Comparison of ENCODE assay signal across 14 cellular contexts in the genomic region with DNA sequence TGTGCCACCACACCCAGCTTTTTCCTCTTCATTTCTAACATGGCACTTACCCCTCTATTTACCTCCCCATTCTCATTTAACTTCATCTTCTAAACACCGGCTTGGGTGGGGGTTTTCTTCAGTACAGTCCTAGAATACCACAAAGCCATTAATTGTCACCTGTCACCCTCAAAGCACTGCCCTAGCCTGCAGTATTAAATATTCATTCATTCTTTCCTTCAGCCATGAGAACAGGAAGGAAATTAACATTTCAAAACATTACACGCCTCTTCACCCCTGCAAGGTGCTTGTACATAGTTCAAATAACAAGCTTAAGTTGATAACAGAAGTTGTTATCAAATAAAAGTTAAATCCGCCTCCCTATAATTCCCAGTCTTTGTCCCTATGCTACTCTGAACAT. TPM values are rescaled to one million over a fixed set of nuclear protein-coding genes. Genes with fewer than 3 reads are reported as not detected.
A peak's percentile ranks its signal among the peaks of the same experiment; 100 is the strongest.
DNase-seq lines count a peak whose midpoint lies in the region; ATAC-seq and TF ChIP-seq lines count a peak whose summit lies in the region.
"Had no signal": no experiment of that assay in that cellular context is flagged by ENCODE, and none has a peak within 500 bp of the region (broad histone marks: within the 10 kb centered on the region; RNA-seq: fewer than 3 reads in every experiment).

No MANE protein-coding gene starts in this region.

- no peak overlapping the region for H3K9ac ChIP-seq in trophoblast cell (ENCODE audit: low read length)

- no peak overlapping the region for H2AFZ ChIP-seq in trophoblast cell (ENCODE audit: insufficient read depth, low read length, poor library complexity)
- H2AFZ ChIP-seq: PC-9 had no signal

- H2AK5ac ChIP-seq in trophoblast cell (ENCODE audit: low read length) = no peak overlapping the region

- WGBS in trophoblast cell (ENCODE audit: extremely low coverage, insufficient coverage, insufficient read length) = 100% methylated on average over 1 of the region's 3 CpGs

- no peak overlapping the region for H3K18ac ChIP-seq in trophoblast cell (ENCODE audit: low read length)

- H2BK12ac ChIP-seq in trophoblast cell (ENCODE audit: low read length) = no peak overlapping the region

- H3K27ac Mint-ChIP-seq in activated CD8-positive, alpha-beta T cell treated with anti-CD3 and anti-CD28 coated beads for 36 hours = peak overlapping the region; percentile 43
- H3K27ac Mint-ChIP-seq in activated CD8-positive, alpha-beta T cell treated with anti-CD3 and anti-CD28 coated beads, Interleukin-2, amount 10 ng/mL, durations not matched to agents 7 days and 5 days = no peak overlapping the region
- H3K27ac Mint-ChIP-seq in activated CD4-positive, alpha-beta memory T cell treated with anti-CD3 and anti-CD28 coated beads for 36 hours = no peak overlapping the region

- peaks cover 0 to 8% of the 10 kb centered on the region in 2 donors for H3K27me3 ChIP-seq in left lung
- H3K27me3 ChIP-seq in trophoblast cell (ENCODE audit: insufficient read depth, low read length) = no peaks in the 10 kb centered on the region

- no peak overlapping the region for H4K8ac ChIP-seq in trophoblast cell (ENCODE audit: low read depth, low read length)

- intact Hi-C loops in activated CD8-positive, alpha-beta T cell treated with anti-CD3 and anti-CD28 coated beads for 36 hours (cut with micrococcal nuclease) = no loop called here
- intact Hi-C loops in left lung (cut with DNase I) = no loop called here
- intact Hi-C loops in activated CD4-positive, alpha-beta memory T cell treated with anti-CD3 and anti-CD28 coated beads for 36 hours (cut with micrococcal nuclease) = no loop called here

- CTCF ChIA-PET in activated CD8-positive, alpha-beta T cell treated with anti-CD3 and anti-CD28 coated beads for 36 hours (lab: Charles Lee) = interaction anchor here (4.8 kb wide), 1 partner anchor 16 kb away, joined by 31 read pairs; no protein-coding TSS in a partner anchor
- CTCF ChIA-PET in activated CD8-positive, alpha-beta T cell treated with anti-CD3 and anti-CD28 coated beads, Interleukin-2, amount 10 ng/mL, durations not matched to agents 7 days and 5 days (lab: Charles Lee) = no interaction called here
- CTCF ChIA-PET in activated CD4-positive, alpha-beta memory T cell treated with anti-CD3 and anti-CD28 coated beads for 36 hours (lab: Charles Lee) = no interaction called here

- no peaks in the 10 kb centered on the region for H3K79me2 ChIP-seq in trophoblast cell (ENCODE audit: control insufficient read depth, insufficient read depth, low read length, poor library complexity)

- no peak overlapping the region for H3K23ac ChIP-seq in trophoblast cell (ENCODE audit: low read length)

- no peak overlapping the region for H4K91ac ChIP-seq in trophoblast cell (ENCODE audit: low read depth, low read length)

- no peak overlapping the region for H2BK120ac ChIP-seq in trophoblast cell (ENCODE audit: insufficient read depth, low read length, poor library complexity)

- H3K4me2 ChIP-seq in trophoblast cell (ENCODE audit: low read length) = no peak overlapping the region
- H3K4me2 ChIP-seq: PC-9 had no signal

- no peak overlapping the region for H2BK5ac ChIP-seq in trophoblast cell (ENCODE audit: low read depth, low read length, poor library complexity)

- H3K4me1 Mint-ChIP-seq in activated CD8-positive, alpha-beta T cell treated with anti-CD3 and anti-CD28 coated beads for 36 hours (ENCODE audit: low read depth) = peaks cover 29% of the 10 kb centered on the region
- H3K4me1 Mint-ChIP-seq in activated CD8-positive, alpha-beta T cell treated with anti-CD3 and anti-CD28 coated beads, Interleukin-2, amount 10 ng/mL, durations not matched to agents 7 days and 5 days (ENCODE audit: low read depth) = peaks cover 26% of the 10 kb centered on the region
- H3K4me1 Mint-ChIP-seq in activated CD4-positive, alpha-beta memory T cell treated with anti-CD3 and anti-CD28 coated beads for 36 hours (ENCODE audit: low read depth) = peaks cover 16% of the 10 kb centered on the region

- no peak overlapping the region for H3K4me3 Mint-ChIP-seq in activated CD8-positive, alpha-beta T cell treated with anti-CD3 and anti-CD28 coated beads for 36 hours
- no peak overlapping the region for H3K4me3 Mint-ChIP-seq in activated CD8-positive, alpha-beta T cell treated with anti-CD3 and anti-CD28 coated beads, Interleukin-2, amount 10 ng/mL, durations not matched to agents 7 days and 5 days
- H3K4me3 Mint-ChIP-seq in activated CD4-positive, alpha-beta memory T cell treated with anti-CD3 and anti-CD28 coated beads for 36 hours = no peak overlapping the region
- H3K4me3 Mint-ChIP-seq: CD8-positive, alpha-beta memory T cell had no signal

- DNase-seq in activated CD8-positive, alpha-beta T cell treated with anti-CD3 and anti-CD28 coated beads for 36 hours = no peak
- no peak for DNase-seq in activated CD8-positive, alpha-beta T cell treated with anti-CD3 and anti-CD28 coated beads, Interleukin-2, amount 10 ng/mL, durations not matched to agents 7 days and 5 days
- DNase-seq in left lung (no peak), putamen (ENCODE audit: low spot score) (no peak), trophoblast cell (no peak)
- DNase-seq in stimulated activated CD8-positive, alpha-beta memory T cell treated with anti-CD3 and anti-CD28 coated beads, Interleukin-4, amount 100 ng/mL, for 48 hours = no peak
- no peak for DNase-seq in activated CD4-positive, alpha-beta memory T cell treated with anti-CD3 and anti-CD28 coated beads for 36 hours
- DNase-seq: CD8-positive, alpha-beta memory T cell; DND-41; GDM1; NCI-H1105 treated with DMSO at 0.1 percent for 48 hours; NCI-H187; PC-9 had no signal

- H3K9me3 ChIP-seq in left lung = peaks cover 0 to 5% of the 10 kb centered on the region in 2 donors
- H3K9me3 ChIP-seq in trophoblast cell (ENCODE audit: insufficient read depth, low read depth, low read length) = peaks cover 4% of the 10 kb centered on the region

- no peaks in the 10 kb centered on the region for H3K27me3 Mint-ChIP-seq in activated CD8-positive, alpha-beta T cell treated with anti-CD3 and anti-CD28 coated beads for 36 hours
- H3K27me3 Mint-ChIP-seq in activated CD8-positive, alpha-beta T cell treated with anti-CD3 and anti-CD28 coated beads, Interleukin-2, amount 10 ng/mL, durations not matched to agents 7 days and 5 days (ENCODE audit: low read depth) = peaks cover 14% of the 10 kb centered on the region
- peaks cover 2% of the 10 kb centered on the region for H3K27me3 Mint-ChIP-seq in activated CD4-positive, alpha-beta memory T cell treated with anti-CD3 and anti-CD28 coated beads for 36 hours

- TF ChIP-seq CTCF in activated CD8-positive, alpha-beta T cell treated with anti-CD3 and anti-CD28 coated beads for 36 hours (IDR thresholded peaks at IDR 0.05) = no peak
- no peak for TF ChIP-seq CTCF in VCaP (conservative IDR thresholded peaks at IDR 0.05)
- TF ChIP-seq CTCF in left lung (IDR thresholded peaks at IDR 0.05) = no peak

- H3K4me1 ChIP-seq in left lung (peaks cover 0 to 26% of the 10 kb centered on the region in 2 donors), trophoblast cell (ENCODE audit: control insufficient read depth in 1 of 2, insufficient read depth in 2 of 2, low read length in 2 of 2) (no peaks in the 10 kb centered on the region)

- H3K4me3 ChIP-seq in left lung = no peak overlapping the region
- H3K4me3 ChIP-seq in trophoblast cell (ENCODE audit: low read depth, low read length) = no peak overlapping the region
- H3K4me3 ChIP-seq: PC-9 had no signal

- peak; percentile 21 for ATAC-seq in activated CD8-positive, alpha-beta T cell treated with anti-CD3 and anti-CD28 coated beads for 36 hours
- ATAC-seq in activated CD8-positive, alpha-beta T cell treated with anti-CD3 and anti-CD28 coated beads, Interleukin-2, amount 10 ng/mL, durations not matched to agents 7 days and 5 days = no peak
- peak; percentile 20 for ATAC-seq in left lung

- no peaks in the 10 kb centered on the region for H3K36me3 Mint-ChIP-seq in activated CD8-positive, alpha-beta T cell treated with anti-CD3 and anti-CD28 coated beads for 36 hours (ENCODE audit: low read depth)
- peaks cover 1% of the 10 kb centered on the region for H3K36me3 Mint-ChIP-seq in activated CD8-positive, alpha-beta T cell treated with anti-CD3 and anti-CD28 coated beads, Interleukin-2, amount 10 ng/mL, durations not matched to agents 7 days and 5 days (ENCODE audit: low read depth)
- no peaks in the 10 kb centered on the region for H3K36me3 Mint-ChIP-seq in activated CD4-positive, alpha-beta memory T cell treated with anti-CD3 and anti-CD28 coated beads for 36 hours
- H3K36me3 Mint-ChIP-seq: CD8-positive, alpha-beta memory T cell had no signal

- H3K79me1 ChIP-seq in trophoblast cell (ENCODE audit: low read length) = no peaks in the 10 kb centered on the region

- peaks cover 11% of the 10 kb centered on the region for H3K9me3 Mint-ChIP-seq in activated CD8-positive, alpha-beta T cell treated with anti-CD3 and anti-CD28 coated beads for 36 hours
- H3K9me3 Mint-ChIP-seq in activated CD8-positive, alpha-beta T cell treated with anti-CD3 and anti-CD28 coated beads, Interleukin-2, amount 10 ng/mL, durations not matched to agents 7 days and 5 days (ENCODE audit: insufficient read depth) = no peaks in the 10 kb centered on the region
- H3K9me3 Mint-ChIP-seq in activated CD4-positive, alpha-beta memory T cell treated with anti-CD3 and anti-CD28 coated beads for 36 hours = peaks cover 2% of the 10 kb centered on the region

- H3K4ac ChIP-seq in trophoblast cell (ENCODE audit: low read depth, low read length) = no peak overlapping the region

- no peak overlapping the region for H4K12ac ChIP-seq in trophoblast cell (ENCODE audit: low read depth, low read length)

- H3K36me3 ChIP-seq in left lung (no peaks in the 10 kb centered on the region), trophoblast cell (ENCODE audit: control insufficient read depth in 1 of 2, insufficient read depth in 2 of 2, low read length in 2 of 2) (no peaks in the 10 kb centered on the region)

- POLR2A ChIA-PET in activated CD8-positive, alpha-beta T cell treated with anti-CD3 and anti-CD28 coated beads for 36 hours (lab: Charles Lee) = interaction anchor here (0.8 kb wide), 1 partner anchor 192 kb away, joined by 3 read pairs; no protein-coding TSS in a partner anchor
- POLR2A ChIA-PET in activated CD8-positive, alpha-beta T cell treated with anti-CD3 and anti-CD28 coated beads, Interleukin-2, amount 10 ng/mL, durations not matched to agents 7 days and 5 days (lab: Charles Lee) = no interaction called here
- POLR2A ChIA-PET in activated CD4-positive, alpha-beta memory T cell treated with anti-CD3 and anti-CD28 coated beads for 36 hours (lab: Charles Lee) = no interaction called here

- no peak overlapping the region for H3K14ac ChIP-seq in trophoblast cell (ENCODE audit: low read length)

- H3K27ac ChIP-seq in VCaP (peak overlapping the region; percentile 43), left lung (peak overlapping the region in 1 of 2 donors; percentile 73), trophoblast cell (ENCODE audit: low read depth, low read length) (no peak overlapping the region)
- H3K27ac ChIP-seq: PC-9 had no signal

RNA-seq across cellular contexts. Expression of a gene that starts 10.7 kb away (rescaled TPM):
- 1 to 10 TPM; 6.6 to 7.2 TPM for total RNA-seq in activated CD8-positive, alpha-beta T cell treated with anti-CD3 and anti-CD28 coated beads for 36 hours
- total RNA-seq in activated CD8-positive, alpha-beta T cell treated with anti-CD3 and anti-CD28 coated beads, Interleukin-2, amount 10 ng/mL, durations not matched to agents 7 days and 5 days = 1 to 10 TPM; 3.4 to 3.8 TPM
- total RNA-seq in left lung = 10 to 100 TPM; 21.2 to 30.8 TPM
- polyA plus RNA-seq in trophoblast cell (2013) = 26.9 and 27.6 TPM in 2 replicates
- 1 to 10 TPM; 9.0 TPM for total RNA-seq in activated CD4-positive, alpha-beta memory T cell treated with anti-CD3 and anti-CD28 coated beads for 36 hours

RNA-seq across cellular contexts. Expression of a gene that starts 31.4 kb away (rescaled TPM):
- total RNA-seq in activated CD8-positive, alpha-beta T cell treated with anti-CD3 and anti-CD28 coated beads for 36 hours = not detected
- total RNA-seq in activated CD8-positive, alpha-beta T cell treated with anti-CD3 and anti-CD28 coated beads, Interleukin-2, amount 10 ng/mL, durations not matched to agents 7 days and 5 days = not detected
- total RNA-seq in left lung = under 1 TPM in 1 of 2 donors, not detected in 1; 0.34 TPM
- polyA plus RNA-seq in trophoblast cell (2013) = not detected in 2 replicates
- not detected for total RNA-seq in activated CD4-positive, alpha-beta memory T cell treated with anti-CD3 and anti-CD28 coated beads for 36 hours
- total RNA-seq: CD8-positive, alpha-beta memory T cell; PC-9 had no signal
- polyA plus RNA-seq: CD8-positive, alpha-beta memory T cell had no signal

RNA-seq across cellular contexts. Expression of a gene that starts 50.2 kb away (rescaled TPM):
- total RNA-seq in activated CD8-positive, alpha-beta T cell treated with anti-CD3 and anti-CD28 coated beads for 36 hours = not detected
- not detected for total RNA-seq in activated CD8-positive, alpha-beta T cell treated with anti-CD3 and anti-CD28 coated beads, Interleukin-2, amount 10 ng/mL, durations not matched to agents 7 days and 5 days
- 1 to 10 TPM in 1 of 2 donors, not detected in 1; 1.0 TPM for total RNA-seq in left lung
- polyA plus RNA-seq in trophoblast cell (2013) = not detected in 2 replicates
- not detected for total RNA-seq in activated CD4-positive, alpha-beta memory T cell treated with anti-CD3 and anti-CD28 coated beads for 36 hours
- total RNA-seq: CD8-positive, alpha-beta memory T cell; PC-9 had no signal
- polyA plus RNA-seq: CD8-positive, alpha-beta memory T cell had no signal
